ENCODE assay signal across 1 cellular context in the genomic region with DNA sequence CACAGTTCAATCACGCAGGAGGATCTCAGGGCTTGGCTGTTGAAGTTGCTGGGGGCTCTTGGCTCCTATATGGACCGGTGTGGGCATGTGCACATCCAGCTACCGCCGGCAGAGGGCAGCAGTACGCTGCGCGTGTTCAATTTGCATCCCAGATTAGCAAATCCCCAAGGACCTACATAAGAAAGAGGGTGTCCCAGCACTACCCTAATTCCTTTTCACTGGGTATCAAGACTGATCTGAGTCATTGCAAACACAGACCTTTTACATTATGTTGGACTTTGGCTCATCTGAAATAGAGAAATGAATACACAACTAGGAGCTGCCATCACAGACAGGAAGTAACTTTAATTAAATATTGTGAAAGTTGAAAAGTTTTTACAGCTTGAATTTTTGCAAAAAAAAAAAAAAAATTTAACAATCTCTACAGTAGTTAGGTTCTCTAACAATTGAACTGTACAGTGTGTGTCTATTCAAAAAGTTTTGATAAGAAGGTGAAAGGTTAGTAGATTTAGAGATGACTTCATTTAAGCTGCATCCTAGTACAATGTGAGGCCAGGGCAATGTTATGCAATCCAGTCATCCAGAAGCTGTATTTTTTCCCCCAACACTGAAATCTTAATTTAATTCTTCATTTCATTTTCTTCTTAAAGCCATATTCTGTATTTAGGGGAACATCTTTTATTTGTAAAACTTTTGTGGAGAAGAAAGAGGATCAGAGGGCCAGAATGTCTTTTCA.
A peak's percentile ranks its signal among the peaks of the same experiment; 100 is the strongest.
TF ChIP-seq lines count a peak whose summit lies in the region.

No MANE protein-coding gene starts in this region.

TF ChIP-seq in GM12878, 131 proteins besides CTCF, POLR2A, EP300 and RAD21 (continued from another document and continues in another):
- TF ChIP-seq, protein P1, sequence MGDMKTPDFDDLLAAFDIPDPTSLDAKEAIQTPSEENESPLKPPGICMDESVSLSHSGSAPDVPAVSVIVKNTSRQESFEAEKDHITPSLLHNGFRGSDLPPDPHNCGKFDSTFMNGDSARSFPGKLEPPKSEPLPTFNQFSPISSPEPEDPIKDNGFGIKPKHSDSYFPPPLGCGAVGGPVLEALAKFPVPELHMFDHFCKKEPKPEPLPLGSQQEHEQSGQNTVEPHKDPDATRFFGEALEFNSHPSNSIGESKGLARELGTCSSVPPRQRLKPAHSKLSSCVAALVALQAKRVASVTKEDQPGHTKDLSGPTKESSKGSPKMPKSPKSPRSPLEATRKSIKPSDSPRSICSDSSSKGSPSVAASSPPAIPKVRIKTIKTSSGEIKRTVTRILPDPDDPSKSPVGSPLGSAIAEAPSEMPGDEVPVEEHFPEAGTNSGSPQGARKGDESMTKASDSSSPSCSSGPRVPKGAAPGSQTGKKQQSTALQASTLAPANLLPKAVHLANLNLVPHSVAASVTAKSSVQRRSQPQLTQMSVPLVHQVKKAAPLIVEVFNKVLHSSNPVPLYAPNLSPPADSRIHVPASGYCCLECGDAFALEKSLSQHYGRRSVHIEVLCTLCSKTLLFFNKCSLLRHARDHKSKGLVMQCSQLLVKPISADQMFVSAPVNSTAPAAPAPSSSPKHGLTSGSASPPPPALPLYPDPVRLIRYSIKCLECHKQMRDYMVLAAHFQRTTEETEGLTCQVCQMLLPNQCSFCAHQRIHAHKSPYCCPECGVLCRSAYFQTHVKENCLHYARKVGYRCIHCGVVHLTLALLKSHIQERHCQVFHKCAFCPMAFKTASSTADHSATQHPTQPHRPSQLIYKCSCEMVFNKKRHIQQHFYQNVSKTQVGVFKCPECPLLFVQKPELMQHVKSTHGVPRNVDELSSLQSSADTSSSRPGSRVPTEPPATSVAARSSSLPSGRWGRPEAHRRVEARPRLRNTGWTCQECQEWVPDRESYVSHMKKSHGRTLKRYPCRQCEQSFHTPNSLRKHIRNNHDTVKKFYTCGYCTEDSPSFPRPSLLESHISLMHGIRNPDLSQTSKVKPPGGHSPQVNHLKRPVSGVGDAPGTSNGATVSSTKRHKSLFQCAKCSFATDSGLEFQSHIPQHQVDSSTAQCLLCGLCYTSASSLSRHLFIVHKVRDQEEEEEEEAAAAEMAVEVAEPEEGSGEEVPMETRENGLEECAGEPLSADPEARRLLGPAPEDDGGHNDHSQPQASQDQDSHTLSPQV (IDR thresholded peaks at IDR 0.05) = 0 out of 2 replicates have a peak, but pooled peaks have one; percentile 41
- TF ChIP-seq MYB (IDR thresholded peaks at IDR 0.05; ENCODE audit: borderline replicate concordance, low read depth, low read length) (no peak), SMAD5 (IDR thresholded peaks at IDR 0.05; ENCODE audit: low read depth) (no peak), ZSCAN29 (IDR thresholded peaks at IDR 0.05) (no peak), EED (IDR thresholded peaks at IDR 0.05; ENCODE audit: low read depth) (peak; percentile 78), RAD51 (IDR thresholded peaks at IDR 0.05) (peak; percentile 27; the same call in 1 of the 2 replicates), ZNF274 (IDR thresholded peaks at IDR 0.05; ENCODE audit: insufficient read depth, insufficient read length) (no peak), IRF4 (IDR thresholded peaks at IDR 0.05; ENCODE audit: low read depth, low read length) (peak; percentile 80; the same call in 1 of the 2 replicates), IKZF2 (IDR thresholded peaks at IDR 0.05) (peak; percentile 96), FOXM1 (IDR thresholded peaks at IDR 0.05; ENCODE audit: low read depth, low read length) (peak; percentile 40; the same call in 1 of the 2 replicates), ZNF217 (IDR thresholded peaks at IDR 0.05) (no peak), HDAC2 (IDR thresholded peaks at IDR 0.05) (no peak), TARDBP (IDR thresholded peaks at IDR 0.05; ENCODE audit: borderline replicate concordance) (no peak), KLF5 (IDR thresholded peaks at IDR 0.05; ENCODE audit: partially characterized antibody) (peak; percentile 75), ATF7 (IDR thresholded peaks at IDR 0.05; ENCODE audit: low read depth) (peak; percentile 80), GATAD2B (conservative IDR thresholded peaks at IDR 0.05; ENCODE audit: low read depth) (peak; percentile 73; the same call in 1 of the 2 replicates), SMAD1 (IDR thresholded peaks at IDR 0.05; ENCODE audit: low read depth, partially characterized antibody) (no peak), BHLHE40 (IDR thresholded peaks at IDR 0.05; ENCODE audit: borderline replicate concordance in 1 of 2, low read depth in 2 of 2, low read length in 1 of 2) (peak; percentile 51 to 66; a peak in 3 of 4 replicates), DPF2 (IDR thresholded peaks at IDR 0.05) (peak; percentile 92), MTA2 (IDR thresholded peaks at IDR 0.05; ENCODE audit: low read depth) (peak; percentile 87), ZNF24 (IDR thresholded peaks at IDR 0.05) (0 out of 2 replicates have a peak, but pooled peaks have one; percentile 41), SUZ12 (IDR thresholded peaks at IDR 0.05; ENCODE audit: unreplicated experiment) (no peak)
- TF ChIP-seq, protein P2, sequence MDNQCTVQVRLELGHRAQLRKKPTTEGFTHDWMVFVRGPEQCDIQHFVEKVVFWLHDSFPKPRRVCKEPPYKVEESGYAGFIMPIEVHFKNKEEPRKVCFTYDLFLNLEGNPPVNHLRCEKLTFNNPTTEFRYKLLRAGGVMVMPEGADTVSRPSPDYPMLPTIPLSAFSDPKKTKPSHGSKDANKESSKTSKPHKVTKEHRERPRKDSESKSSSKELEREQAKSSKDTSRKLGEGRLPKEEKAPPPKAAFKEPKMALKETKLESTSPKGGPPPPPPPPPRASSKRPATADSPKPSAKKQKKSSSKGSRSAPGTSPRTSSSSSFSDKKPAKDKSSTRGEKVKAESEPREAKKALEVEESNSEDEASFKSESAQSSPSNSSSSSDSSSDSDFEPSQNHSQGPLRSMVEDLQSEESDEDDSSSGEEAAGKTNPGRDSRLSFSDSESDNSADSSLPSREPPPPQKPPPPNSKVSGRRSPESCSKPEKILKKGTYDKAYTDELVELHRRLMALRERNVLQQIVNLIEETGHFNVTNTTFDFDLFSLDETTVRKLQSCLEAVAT (IDR thresholded peaks at IDR 0.05) = 0 out of 2 replicates have a peak, but pooled peaks have one; percentile 50
- TF ChIP-seq, protein P3, sequence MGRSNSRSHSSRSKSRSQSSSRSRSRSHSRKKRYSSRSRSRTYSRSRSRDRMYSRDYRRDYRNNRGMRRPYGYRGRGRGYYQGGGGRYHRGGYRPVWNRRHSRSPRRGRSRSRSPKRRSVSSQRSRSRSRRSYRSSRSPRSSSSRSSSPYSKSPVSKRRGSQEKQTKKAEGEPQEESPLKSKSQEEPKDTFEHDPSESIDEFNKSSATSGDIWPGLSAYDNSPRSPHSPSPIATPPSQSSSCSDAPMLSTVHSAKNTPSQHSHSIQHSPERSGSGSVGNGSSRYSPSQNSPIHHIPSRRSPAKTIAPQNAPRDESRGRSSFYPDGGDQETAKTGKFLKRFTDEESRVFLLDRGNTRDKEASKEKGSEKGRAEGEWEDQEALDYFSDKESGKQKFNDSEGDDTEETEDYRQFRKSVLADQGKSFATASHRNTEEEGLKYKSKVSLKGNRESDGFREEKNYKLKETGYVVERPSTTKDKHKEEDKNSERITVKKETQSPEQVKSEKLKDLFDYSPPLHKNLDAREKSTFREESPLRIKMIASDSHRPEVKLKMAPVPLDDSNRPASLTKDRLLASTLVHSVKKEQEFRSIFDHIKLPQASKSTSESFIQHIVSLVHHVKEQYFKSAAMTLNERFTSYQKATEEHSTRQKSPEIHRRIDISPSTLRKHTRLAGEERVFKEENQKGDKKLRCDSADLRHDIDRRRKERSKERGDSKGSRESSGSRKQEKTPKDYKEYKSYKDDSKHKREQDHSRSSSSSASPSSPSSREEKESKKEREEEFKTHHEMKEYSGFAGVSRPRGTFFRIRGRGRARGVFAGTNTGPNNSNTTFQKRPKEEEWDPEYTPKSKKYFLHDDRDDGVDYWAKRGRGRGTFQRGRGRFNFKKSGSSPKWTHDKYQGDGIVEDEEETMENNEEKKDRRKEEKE (IDR thresholded peaks at IDR 0.05) = no peak
- TF ChIP-seq, protein P4, sequence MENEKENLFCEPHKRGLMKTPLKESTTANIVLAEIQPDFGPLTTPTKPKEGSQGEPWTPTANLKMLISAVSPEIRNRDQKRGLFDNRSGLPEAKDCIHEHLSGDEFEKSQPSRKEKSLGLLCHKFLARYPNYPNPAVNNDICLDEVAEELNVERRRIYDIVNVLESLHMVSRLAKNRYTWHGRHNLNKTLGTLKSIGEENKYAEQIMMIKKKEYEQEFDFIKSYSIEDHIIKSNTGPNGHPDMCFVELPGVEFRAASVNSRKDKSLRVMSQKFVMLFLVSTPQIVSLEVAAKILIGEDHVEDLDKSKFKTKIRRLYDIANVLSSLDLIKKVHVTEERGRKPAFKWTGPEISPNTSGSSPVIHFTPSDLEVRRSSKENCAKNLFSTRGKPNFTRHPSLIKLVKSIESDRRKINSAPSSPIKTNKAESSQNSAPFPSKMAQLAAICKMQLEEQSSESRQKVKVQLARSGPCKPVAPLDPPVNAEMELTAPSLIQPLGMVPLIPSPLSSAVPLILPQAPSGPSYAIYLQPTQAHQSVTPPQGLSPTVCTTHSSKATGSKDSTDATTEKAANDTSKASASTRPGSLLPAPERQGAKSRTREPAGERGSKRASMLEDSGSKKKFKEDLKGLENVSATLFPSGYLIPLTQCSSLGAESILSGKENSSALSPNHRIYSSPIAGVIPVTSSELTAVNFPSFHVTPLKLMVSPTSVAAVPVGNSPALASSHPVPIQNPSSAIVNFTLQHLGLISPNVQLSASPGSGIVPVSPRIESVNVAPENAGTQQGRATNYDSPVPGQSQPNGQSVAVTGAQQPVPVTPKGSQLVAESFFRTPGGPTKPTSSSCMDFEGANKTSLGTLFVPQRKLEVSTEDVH (IDR thresholded peaks at IDR 0.05; ENCODE audit: low read depth, partially characterized antibody) = no peak
- TF ChIP-seq, protein P5, sequence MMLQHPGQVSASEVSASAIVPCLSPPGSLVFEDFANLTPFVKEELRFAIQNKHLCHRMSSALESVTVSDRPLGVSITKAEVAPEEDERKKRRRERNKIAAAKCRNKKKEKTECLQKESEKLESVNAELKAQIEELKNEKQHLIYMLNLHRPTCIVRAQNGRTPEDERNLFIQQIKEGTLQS (IDR thresholded peaks at IDR 0.05; ENCODE audit: borderline replicate concordance, extremely low read depth, low read depth, low read length) = no peak
- TF ChIP-seq, protein P6, sequence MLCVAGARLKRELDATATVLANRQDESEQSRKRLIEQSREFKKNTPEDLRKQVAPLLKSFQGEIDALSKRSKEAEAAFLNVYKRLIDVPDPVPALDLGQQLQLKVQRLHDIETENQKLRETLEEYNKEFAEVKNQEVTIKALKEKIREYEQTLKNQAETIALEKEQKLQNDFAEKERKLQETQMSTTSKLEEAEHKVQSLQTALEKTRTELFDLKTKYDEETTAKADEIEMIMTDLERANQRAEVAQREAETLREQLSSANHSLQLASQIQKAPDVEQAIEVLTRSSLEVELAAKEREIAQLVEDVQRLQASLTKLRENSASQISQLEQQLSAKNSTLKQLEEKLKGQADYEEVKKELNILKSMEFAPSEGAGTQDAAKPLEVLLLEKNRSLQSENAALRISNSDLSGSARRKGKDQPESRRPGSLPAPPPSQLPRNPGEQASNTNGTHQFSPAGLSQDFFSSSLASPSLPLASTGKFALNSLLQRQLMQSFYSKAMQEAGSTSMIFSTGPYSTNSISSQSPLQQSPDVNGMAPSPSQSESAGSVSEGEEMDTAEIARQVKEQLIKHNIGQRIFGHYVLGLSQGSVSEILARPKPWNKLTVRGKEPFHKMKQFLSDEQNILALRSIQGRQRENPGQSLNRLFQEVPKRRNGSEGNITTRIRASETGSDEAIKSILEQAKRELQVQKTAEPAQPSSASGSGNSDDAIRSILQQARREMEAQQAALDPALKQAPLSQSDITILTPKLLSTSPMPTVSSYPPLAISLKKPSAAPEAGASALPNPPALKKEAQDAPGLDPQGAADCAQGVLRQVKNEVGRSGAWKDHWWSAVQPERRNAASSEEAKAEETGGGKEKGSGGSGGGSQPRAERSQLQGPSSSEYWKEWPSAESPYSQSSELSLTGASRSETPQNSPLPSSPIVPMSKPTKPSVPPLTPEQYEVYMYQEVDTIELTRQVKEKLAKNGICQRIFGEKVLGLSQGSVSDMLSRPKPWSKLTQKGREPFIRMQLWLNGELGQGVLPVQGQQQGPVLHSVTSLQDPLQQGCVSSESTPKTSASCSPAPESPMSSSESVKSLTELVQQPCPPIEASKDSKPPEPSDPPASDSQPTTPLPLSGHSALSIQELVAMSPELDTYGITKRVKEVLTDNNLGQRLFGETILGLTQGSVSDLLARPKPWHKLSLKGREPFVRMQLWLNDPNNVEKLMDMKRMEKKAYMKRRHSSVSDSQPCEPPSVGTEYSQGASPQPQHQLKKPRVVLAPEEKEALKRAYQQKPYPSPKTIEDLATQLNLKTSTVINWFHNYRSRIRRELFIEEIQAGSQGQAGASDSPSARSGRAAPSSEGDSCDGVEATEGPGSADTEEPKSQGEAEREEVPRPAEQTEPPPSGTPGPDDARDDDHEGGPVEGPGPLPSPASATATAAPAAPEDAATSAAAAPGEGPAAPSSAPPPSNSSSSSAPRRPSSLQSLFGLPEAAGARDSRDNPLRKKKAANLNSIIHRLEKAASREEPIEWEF (IDR thresholded peaks at IDR 0.05; ENCODE audit: insufficient replicate concordance, low read depth, low read length) = peak; percentile 52
- TF ChIP-seq, protein P7, sequence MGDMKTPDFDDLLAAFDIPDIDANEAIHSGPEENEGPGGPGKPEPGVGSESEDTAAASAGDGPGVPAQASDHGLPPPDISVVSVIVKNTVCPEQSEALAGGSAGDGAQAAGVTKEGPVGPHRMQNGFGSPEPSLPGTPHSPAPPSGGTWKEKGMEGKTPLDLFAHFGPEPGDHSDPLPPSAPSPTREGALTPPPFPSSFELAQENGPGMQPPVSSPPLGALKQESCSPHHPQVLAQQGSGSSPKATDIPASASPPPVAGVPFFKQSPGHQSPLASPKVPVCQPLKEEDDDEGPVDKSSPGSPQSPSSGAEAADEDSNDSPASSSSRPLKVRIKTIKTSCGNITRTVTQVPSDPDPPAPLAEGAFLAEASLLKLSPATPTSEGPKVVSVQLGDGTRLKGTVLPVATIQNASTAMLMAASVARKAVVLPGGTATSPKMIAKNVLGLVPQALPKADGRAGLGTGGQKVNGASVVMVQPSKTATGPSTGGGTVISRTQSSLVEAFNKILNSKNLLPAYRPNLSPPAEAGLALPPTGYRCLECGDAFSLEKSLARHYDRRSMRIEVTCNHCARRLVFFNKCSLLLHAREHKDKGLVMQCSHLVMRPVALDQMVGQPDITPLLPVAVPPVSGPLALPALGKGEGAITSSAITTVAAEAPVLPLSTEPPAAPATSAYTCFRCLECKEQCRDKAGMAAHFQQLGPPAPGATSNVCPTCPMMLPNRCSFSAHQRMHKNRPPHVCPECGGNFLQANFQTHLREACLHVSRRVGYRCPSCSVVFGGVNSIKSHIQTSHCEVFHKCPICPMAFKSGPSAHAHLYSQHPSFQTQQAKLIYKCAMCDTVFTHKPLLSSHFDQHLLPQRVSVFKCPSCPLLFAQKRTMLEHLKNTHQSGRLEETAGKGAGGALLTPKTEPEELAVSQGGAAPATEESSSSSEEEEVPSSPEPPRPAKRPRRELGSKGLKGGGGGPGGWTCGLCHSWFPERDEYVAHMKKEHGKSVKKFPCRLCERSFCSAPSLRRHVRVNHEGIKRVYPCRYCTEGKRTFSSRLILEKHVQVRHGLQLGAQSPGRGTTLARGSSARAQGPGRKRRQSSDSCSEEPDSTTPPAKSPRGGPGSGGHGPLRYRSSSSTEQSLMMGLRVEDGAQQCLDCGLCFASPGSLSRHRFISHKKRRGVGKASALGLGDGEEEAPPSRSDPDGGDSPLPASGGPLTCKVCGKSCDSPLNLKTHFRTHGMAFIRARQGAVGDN (IDR thresholded peaks at IDR 0.05) = peak; percentile 31; the same call in 1 of the 2 replicates
- TF ChIP-seq, protein P8, sequence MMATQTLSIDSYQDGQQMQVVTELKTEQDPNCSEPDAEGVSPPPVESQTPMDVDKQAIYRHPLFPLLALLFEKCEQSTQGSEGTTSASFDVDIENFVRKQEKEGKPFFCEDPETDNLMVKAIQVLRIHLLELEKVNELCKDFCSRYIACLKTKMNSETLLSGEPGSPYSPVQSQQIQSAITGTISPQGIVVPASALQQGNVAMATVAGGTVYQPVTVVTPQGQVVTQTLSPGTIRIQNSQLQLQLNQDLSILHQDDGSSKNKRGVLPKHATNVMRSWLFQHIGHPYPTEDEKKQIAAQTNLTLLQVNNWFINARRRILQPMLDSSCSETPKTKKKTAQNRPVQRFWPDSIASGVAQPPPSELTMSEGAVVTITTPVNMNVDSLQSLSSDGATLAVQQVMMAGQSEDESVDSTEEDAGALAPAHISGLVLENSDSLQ (IDR thresholded peaks at IDR 0.05) = no peak
